Comparison of ENCODE assay signal across 16 cellular contexts in genomic region chr16:79369796-79370195, GRCh38.
DNase-seq lines count a peak whose midpoint lies in the region; ATAC-seq lines count a peak whose summit lies in the region.
"Had no signal": no experiment of that assay in that cellular context is flagged by ENCODE, and none has a peak within 500 bp of the region (broad histone marks: within the 10 kb centered on the region; RNA-seq: fewer than 3 reads in every experiment).

No MANE protein-coding gene starts in this region.

- peak overlapping the region; percentile 94 for H3K27ac Mint-ChIP-seq in activated T-helper 17 cell treated with anti-CD3 and anti-CD28 coated beads, Interleukin-2, amount 50 U/mL, for 72 hours
- peak overlapping the region in 5 of 6 donors; percentile 78 to 94 (median 92) for H3K27ac Mint-ChIP-seq in immature natural killer cell
- peak overlapping the region; percentile 88 for H3K27ac Mint-ChIP-seq in stimulated activated effector memory CD8-positive, alpha-beta T cell treated with anti-CD3 and anti-CD28 coated beads, Interleukin-12 subunit alpha, Interleukin-12 subunit beta, amount 100 ng/mL, for 72 hours
- H3K27ac Mint-ChIP-seq: CD14-positive monocyte had no signal

- peak; percentile 37 for ATAC-seq in left ventricle myocardium superior
- ATAC-seq in Right ventricle myocardium superior (ENCODE audit: poor library complexity) = no peak
- peak; percentile 15 for ATAC-seq in activated T-helper 17 cell treated with anti-CD3 and anti-CD28 coated beads, Interleukin-2, amount 50 U/mL, for 72 hours (replicated peaks)
- ATAC-seq in stimulated activated effector memory CD8-positive, alpha-beta T cell treated with anti-CD3 and anti-CD28 coated beads, Interleukin-12 subunit alpha, Interleukin-12 subunit beta, amount 100 ng/mL, for 72 hours = no peak
- no peak for ATAC-seq in GM21390 (IDR thresholded peaks at IDR 0.05; ENCODE audit: unreplicated experiment)

- intact Hi-C loops in left ventricle myocardium superior (cut with micrococcal nuclease) = no loop called here
- intact Hi-C loops in Right ventricle myocardium superior (cut with DNase I) = no loop called here

- H3K27me3 Mint-ChIP-seq in activated T-helper 17 cell treated with anti-CD3 and anti-CD28 coated beads, Interleukin-2, amount 50 U/mL, for 72 hours = no peaks in the 10 kb centered on the region
- peaks cover 7 to 13% (median 9%) of the 10 kb centered on the region in 3 donors for H3K27me3 Mint-ChIP-seq in immature natural killer cell (ENCODE audit: low read depth in 3 of 3)

- peaks cover 36% of the 10 kb centered on the region for H3K4me1 Mint-ChIP-seq in activated T-helper 17 cell treated with anti-CD3 and anti-CD28 coated beads, Interleukin-2, amount 50 U/mL, for 72 hours
- H3K4me1 Mint-ChIP-seq in immature natural killer cell = peaks cover 30 to 40% of the 10 kb centered on the region in 2 donors
- peaks cover 44% of the 10 kb centered on the region for H3K4me1 Mint-ChIP-seq in stimulated activated effector memory CD8-positive, alpha-beta T cell treated with anti-CD3 and anti-CD28 coated beads, Interleukin-12 subunit alpha, Interleukin-12 subunit beta, amount 100 ng/mL, for 72 hours

- H3K36me3 Mint-ChIP-seq in activated T-helper 17 cell treated with anti-CD3 and anti-CD28 coated beads, Interleukin-2, amount 50 U/mL, for 72 hours (ENCODE audit: low read depth) = peaks cover 15% of the 10 kb centered on the region
- peaks cover 4 to 24% (median 14%) of the 10 kb centered on the region in 3 donors for H3K36me3 Mint-ChIP-seq in immature natural killer cell
- peaks cover 14% of the 10 kb centered on the region for H3K36me3 Mint-ChIP-seq in stimulated activated effector memory CD8-positive, alpha-beta T cell treated with anti-CD3 and anti-CD28 coated beads, Interleukin-12 subunit alpha, Interleukin-12 subunit beta, amount 100 ng/mL, for 72 hours
- H3K36me3 Mint-ChIP-seq: CD14-positive monocyte had no signal

- H3K4me3 Mint-ChIP-seq in activated T-helper 17 cell treated with anti-CD3 and anti-CD28 coated beads, Interleukin-2, amount 50 U/mL, for 72 hours = peak overlapping the region; percentile 46
- H3K4me3 Mint-ChIP-seq in immature natural killer cell = peak overlapping the region in 2 of 5 donors; percentile 49 to 76
- H3K4me3 Mint-ChIP-seq in stimulated activated effector memory CD8-positive, alpha-beta T cell treated with anti-CD3 and anti-CD28 coated beads, Interleukin-12 subunit alpha, Interleukin-12 subunit beta, amount 100 ng/mL, for 72 hours = peak overlapping the region; percentile 4
- H3K4me3 Mint-ChIP-seq: CD14-positive monocyte had no signal

- DNase-seq in left ventricle myocardium superior = no peak
- DNase-seq in Right ventricle myocardium superior = no peak
- DNase-seq in immature natural killer cell = no peak
- no peak for DNase-seq in stimulated activated effector memory CD8-positive, alpha-beta T cell treated with anti-CD3 and anti-CD28 coated beads, Interleukin-12 subunit alpha, Interleukin-12 subunit beta, amount 100 ng/mL, for 72 hours (ENCODE audit: low spot score in 2 of 2)
- no peak for DNase-seq in activated CD4-positive, CD25-positive, alpha-beta regulatory T cell treated with anti-CD3 and anti-CD28 coated beads, Interleukin-2, amount 50 U/mL, for 72 hours
- no peak for DNase-seq in NCI-H146 treated with DMSO at 0.1 percent for 48 hours (lab: John Stamatoyannopoulos, UW; ENCODE audit: unreplicated experiment)
- DNase-seq: Calu3, DMS79, IMR-90, NCI-H1436, NCI-H226, NCI-H526 treated with DMSO at 0.1 percent for 48 hours, SIG-M5 had no signal

- H3K9me3 Mint-ChIP-seq in activated T-helper 17 cell treated with anti-CD3 and anti-CD28 coated beads, Interleukin-2, amount 50 U/mL, for 72 hours = peaks cover 25% of the 10 kb centered on the region
- H3K9me3 Mint-ChIP-seq in immature natural killer cell = peaks cover 6 to 16% (median 9%) of the 10 kb centered on the region in 6 donors
- peaks cover 18% of the 10 kb centered on the region for H3K9me3 Mint-ChIP-seq in stimulated activated effector memory CD8-positive, alpha-beta T cell treated with anti-CD3 and anti-CD28 coated beads, Interleukin-12 subunit alpha, Interleukin-12 subunit beta, amount 100 ng/mL, for 72 hours

Comparison
In these comparisons a context has a peak if more than half of its experiments do, and no peak if none do; other contexts are left out.
1. ATAC-seq: peak in left ventricle myocardium superior (single experiment) and activated T-helper 17 cell treated with anti-CD3 and anti-CD28 coated beads, Interleukin-2, amount 50 U/mL, for 72 hours (single experiment); none in Right ventricle myocardium superior (single experiment), stimulated activated effector memory CD8-positive, alpha-beta T cell treated with anti-CD3 and anti-CD28 coated beads, Interleukin-12 subunit alpha, Interleukin-12 subunit beta, amount 100 ng/mL, for 72 hours (single experiment) and GM21390 (single experiment).
2. Peak in every context shown above with its lines, with median percentiles within 50 percentile points of each other: H3K27ac Mint-ChIP-seq.